ENCODE assay signal across 8 cellular contexts in genomic region chr19:12890787-12891552, GRCh38. TPM values are rescaled to one million over a fixed set of nuclear protein-coding genes. Genes with fewer than 3 reads are reported as not detected.
A peak's percentile ranks its signal among the peaks of the same experiment; 100 is the strongest.
DNase-seq lines count a peak whose midpoint lies in the region; ATAC-seq, FAIRE-seq and TF ChIP-seq lines count a peak whose summit lies in the region.

Gene GCDH (plus strand): TSS chr19:12891160. CDS start chr19:12891305, 145 bp downstream.

- H3K9me3 ChIP-seq in adipocyte (ENCODE audit: control insufficient read depth, low read length) (no peaks in the 10 kb centered on the region), pancreas (no peaks in the 10 kb centered on the region), tibial artery (no peaks in the 10 kb centered on the region)

- peak within 1 kb of the TSS; percentile 85 for H3K9ac ChIP-seq in adipocyte (ENCODE audit: low read length)

- peak; percentile 98 for FAIRE-seq in pancreas (lab: Jason Lieb, UNC)

- 0% methylated on average over 43 to 49 of the region's 49 CpGs for WGBS in pancreas, 2 donors

- intact Hi-C loops in Right ventricle myocardium superior (cut with DNase I), result no loop called here
- intact Hi-C loops in pancreas (cut with DNase I), result no loop called here
- intact Hi-C loops in tibial artery (cut with DNase I; ENCODE audit: low total_unique reads), result no loop called here

- H3K27me3 ChIP-seq in adipocyte (replicated peaks; ENCODE audit: control insufficient read depth, insufficient read depth, low read length) (peaks cover 4% of the 10 kb centered on the region), pancreas (no peaks in the 10 kb centered on the region), tibial artery (peaks cover 0 to 18% of the 10 kb centered on the region in 2 donors)

- DNase-seq in GM12865 (ENCODE audit: low read depth), result peak; percentile 99
- peak; percentile 99 for DNase-seq in NCI-H1436 (lab: John Stamatoyannopoulos, UW)
- peak; percentile 94 for DNase-seq in T follicular helper cell (ENCODE audit: low read depth)
- peak; percentile 100 for DNase-seq in adipocyte (ENCODE audit: low read depth)
- DNase-seq in Right ventricle myocardium superior, result peak; percentile 97
- peak; percentile 91 to 99 (median 98) for DNase-seq in pancreas
- DNase-seq in tibial artery, result peak; percentile 99

- H3K36me3 ChIP-seq in adipocyte (ENCODE audit: control insufficient read depth, insufficient read depth, low read length, severe bottlenecking) (peaks cover 14% of the 10 kb centered on the region), pancreas (no peaks in the 10 kb centered on the region), tibial artery (peaks cover 5 to 26% (median 19%) of the 10 kb centered on the region in 3 donors)

- peaks cover 6% of the 10 kb centered on the region for H3K4me1 ChIP-seq in adipocyte (ENCODE audit: control insufficient read depth, insufficient read depth, low read length)
- H3K4me1 ChIP-seq in pancreas, result peaks cover 0 to 7% (median 0%) of the 10 kb centered on the region in 3 donors
- peaks cover 0 to 25% (median 17%) of the 10 kb centered on the region in 4 donors for H3K4me1 ChIP-seq in tibial artery

- TF ChIP-seq CTCF in GM12865 (IDR thresholded peaks at IDR 0.05; ENCODE audit: insufficient read depth, low read depth, low read length, missing control alignments), result no peak
- no peak for TF ChIP-seq CTCF in pancreas (IDR thresholded peaks at IDR 0.05)
- TF ChIP-seq CTCF in tibial artery (IDR thresholded peaks at IDR 0.05), result no peak

- ATAC-seq in HG02759 (IDR thresholded peaks at IDR 0.05; ENCODE audit: unreplicated experiment), result peak; percentile 95
- ATAC-seq in Right ventricle myocardium superior (ENCODE audit: poor library complexity), result peak; percentile 99
- ATAC-seq in pancreas, result peak; percentile 96 to 99 (median 96)

- H3K27ac ChIP-seq in pancreas (peak within 1 kb of the TSS; percentile 51 to 85 (median 62)), tibial artery (peak within 1 kb of the TSS; percentile 70 to 80)

- H3K4me3 ChIP-seq in GM12865 (ENCODE audit: low read depth, low read length) (peak within 1 kb of the TSS; percentile 77), adipocyte (ENCODE audit: low read length) (peak within 1 kb of the TSS; percentile 98), pancreas (peak within 1 kb of the TSS; percentile 43 to 99 (median 87)), tibial artery (peak within 1 kb of the TSS; percentile 77 to 85)

RNA-seq across cellular contexts. Expression of gene GCDH, which starts in this region (rescaled TPM):
- 39.5 TPM for total RNA-seq in Right ventricle myocardium superior
- 10 to 100 TPM in 3 of 6 donors, 1 to 10 TPM in 3; 6.3 to 17.2 (median 11.7) TPM for total RNA-seq in pancreas
- polyA plus RNA-seq in pancreas, result 10 to 100 TPM; 19.2 to 27.1 TPM

Comparison
In these comparisons a context has a peak if more than half of its experiments do, and no peak if none do; other contexts are left out.
1. Peak in every context shown above with its lines: DNase-seq, ATAC-seq, H3K4me3 ChIP-seq and H3K27ac ChIP-seq.